2 cellular contexts compared by ENCODE assay signal in genomic region chr6:35400901-35401311, GRCh38.
A peak's percentile ranks its signal among the peaks of the same experiment; 100 is the strongest.
TF ChIP-seq lines count a peak whose summit lies in the region.

No MANE protein-coding gene starts in this region.

TF ChIP-seq in SK-N-SH, 30 proteins besides CTCF, POLR2A, EP300 and RAD21 (continued from another document):
- TF ChIP-seq JUND (IDR thresholded peaks at IDR 0.05) (no peak), NFIC (IDR thresholded peaks at IDR 0.05; ENCODE audit: borderline replicate concordance) (0 out of 2 replicates have a peak, but pooled peaks have one; percentile 25)
TF ChIP-seq in SK-N-SH: peak in this region for 4.

TF ChIP-seq in GM23338, 12 proteins besides CTCF, POLR2A, EP300 and RAD21 (continued from another document):
- no peak for TF ChIP-seq ZNF462 (CRISPR knock-in tag; IDR thresholded peaks at IDR 0.05)
- no peak for TF ChIP-seq EZH2phosphoT487 (IDR thresholded peaks at IDR 0.05; ENCODE audit: unreplicated experiment)
- no peak for TF ChIP-seq EZH2 (IDR thresholded peaks at IDR 0.05; ENCODE audit: low read depth, unreplicated experiment)
- no peak for TF ChIP-seq ZNF114 (CRISPR knock-in tag; IDR thresholded peaks at IDR 0.05)
- TF ChIP-seq STAT1 (IDR thresholded peaks at IDR 0.05; ENCODE audit: unreplicated experiment) = no peak
- no peak for TF ChIP-seq JUNB (IDR thresholded peaks at IDR 0.05; ENCODE audit: unreplicated experiment)
- no peak for TF ChIP-seq REST (IDR thresholded peaks at IDR 0.05; ENCODE audit: unreplicated experiment)
